Comparison of ENCODE assay signal across 8 cellular contexts in genomic region chr2:54569745-54570296, GRCh38.
DNase-seq lines count a peak whose midpoint lies in the region; ATAC-seq and TF ChIP-seq lines count a peak whose summit lies in the region.

No MANE protein-coding gene starts in this region.

- POLR2A ChIA-PET in activated CD4-positive, alpha-beta T cell treated with anti-CD3 and anti-CD28 coated beads, Interleukin-2, amount 10 ng/mL, durations not matched to agents 7 days and 5 days (lab: Charles Lee) = interaction anchor here (1.3 kb wide), 1 partner anchor 10 kb away, joined by 7 read pairs; no protein-coding TSS in a partner anchor
- POLR2A ChIA-PET in Panc1 (lab: Charles Lee) = interaction anchor here (0.6 kb wide), 1 partner anchor 455 kb away, joined by 3 read pairs; no protein-coding TSS in a partner anchor

- intact Hi-C loops in Panc1 (cut with micrococcal nuclease; ENCODE audit: unreplicated experiment) = no loop called here

- in situ Hi-C loops in Panc1 (cut with HindIII; ENCODE audit: low pct_unique_long_range_greater_than_20kb, low sequenced_read_pairs) = no loop called here

- no peaks in the 10 kb centered on the region for H3K36me3 ChIP-seq in Panc1 (ENCODE audit: control insufficient read depth, insufficient read depth, low read length)
- no peaks in the 10 kb centered on the region for H3K36me3 ChIP-seq in hepatocyte (replicated peaks; ENCODE audit: insufficient read depth, low read depth)

- H3K9me3 Mint-ChIP-seq in activated CD4-positive, alpha-beta T cell treated with anti-CD3 and anti-CD28 coated beads, Interleukin-2, amount 10 ng/mL, durations not matched to agents 7 days and 5 days = no peaks in the 10 kb centered on the region
- no peaks in the 10 kb centered on the region for H3K9me3 Mint-ChIP-seq in stimulated activated naive CD8-positive, alpha-beta T cell treated with anti-CD3 and anti-CD28 coated beads, Interleukin-15, amount 100 ng/mL, for 72 hours

- peak overlapping the region; percentile 63 for H3K4me2 ChIP-seq in hepatocyte

- H3K4me3 ChIP-seq in Panc1 (ENCODE audit: low read depth in 2 of 2, low read length in 2 of 2) = no peak overlapping the region
- no peak overlapping the region for H3K4me3 ChIP-seq in hepatocyte

- peaks cover 91% of the 10 kb centered on the region for H3K4me1 Mint-ChIP-seq in activated CD4-positive, alpha-beta T cell treated with anti-CD3 and anti-CD28 coated beads, Interleukin-2, amount 10 ng/mL, durations not matched to agents 7 days and 5 days
- peaks cover 93% of the 10 kb centered on the region for H3K4me1 Mint-ChIP-seq in stimulated activated naive CD8-positive, alpha-beta T cell treated with anti-CD3 and anti-CD28 coated beads, Interleukin-15, amount 100 ng/mL, for 72 hours

- 77% methylated on average over 3 of the region's 3 CpGs for WGBS in hepatocyte (ENCODE audit: low lambda C conversion rate, missing lambda C conversion rate)

- BruUV-seq in Panc1 (replicated peaks; lab: Mats Ljungman, UMichigan) = no TSS peak

- H3K27ac ChIP-seq in Panc1 (ENCODE audit: low read length) (peak overlapping the region; percentile 90), hepatocyte (peak overlapping the region; percentile 96)

- no peaks in the 10 kb centered on the region for H3K9me3 ChIP-seq in Panc1 (ENCODE audit: control insufficient read depth, insufficient read depth, low read depth, low read length)
- no peaks in the 10 kb centered on the region for H3K9me3 ChIP-seq in hepatocyte (ENCODE audit: low read depth)

- TF ChIP-seq CTCF in Panc1 (IDR thresholded peaks at IDR 0.05) (no peak), hepatocyte (IDR thresholded peaks at IDR 0.05; ENCODE audit: poor library complexity) (no peak)

- no peak for ATAC-seq in Panc1
- peak; percentile 5 for ATAC-seq in stimulated activated naive CD8-positive, alpha-beta T cell treated with anti-CD3 and anti-CD28 coated beads, Interleukin-15, amount 100 ng/mL, for 72 hours
- ATAC-seq in GM18868 (IDR thresholded peaks at IDR 0.05; ENCODE audit: unreplicated experiment) = no peak
- no peak for ATAC-seq in GM19035 (IDR thresholded peaks at IDR 0.05; ENCODE audit: unreplicated experiment)

- H3K27me3 Mint-ChIP-seq in activated CD4-positive, alpha-beta T cell treated with anti-CD3 and anti-CD28 coated beads, Interleukin-2, amount 10 ng/mL, durations not matched to agents 7 days and 5 days = no peaks in the 10 kb centered on the region
- no peaks in the 10 kb centered on the region for H3K27me3 Mint-ChIP-seq in stimulated activated naive CD8-positive, alpha-beta T cell treated with anti-CD3 and anti-CD28 coated beads, Interleukin-15, amount 100 ng/mL, for 72 hours

- H3K36me3 Mint-ChIP-seq in activated CD4-positive, alpha-beta T cell treated with anti-CD3 and anti-CD28 coated beads, Interleukin-2, amount 10 ng/mL, durations not matched to agents 7 days and 5 days (ENCODE audit: low read depth) = peaks cover 42% of the 10 kb centered on the region

- H3K27me3 ChIP-seq in Panc1 (ENCODE audit: control insufficient read depth, insufficient read depth, low read length) (no peaks in the 10 kb centered on the region), hepatocyte (no peaks in the 10 kb centered on the region)

- H4K20me1 ChIP-seq in hepatocyte (ENCODE audit: insufficient read depth, poor library complexity, severe bottlenecking) = peaks cover 26% of the 10 kb centered on the region

- CTCF ChIA-PET in activated CD4-positive, alpha-beta T cell treated with anti-CD3 and anti-CD28 coated beads, Interleukin-2, amount 10 ng/mL, durations not matched to agents 7 days and 5 days (lab: Charles Lee) = interaction anchor here (0.6 to 2.3 kb wide), 4 partner anchors 10 to 258 kb away, joined by 3 to 9 read pairs (median 6); no protein-coding TSS in a partner anchor
- CTCF ChIA-PET in Panc1 (lab: Charles Lee) = no interaction called here

- H2AFZ ChIP-seq in hepatocyte = no peak overlapping the region

- peaks cover 68% of the 10 kb centered on the region for H3K79me2 ChIP-seq in hepatocyte

- peak; percentile 72 for DNase-seq in activated CD4-positive, alpha-beta T cell treated with anti-CD3 and anti-CD28 coated beads, Interleukin-2, amount 10 ng/mL, durations not matched to agents 7 days and 5 days
- DNase-seq in activated CD4-positive, alpha-beta T cell treated with anti-CD3 and anti-CD28 coated beads, Interleukin-2, amount 50 U/mL, for 1 hour = no peak
- no peak for DNase-seq in Panc1 (ENCODE audit: low read depth, low spot score)
- DNase-seq in hepatocyte (ENCODE audit: low spot score) = no peak
- DNase-seq in stimulated activated naive CD8-positive, alpha-beta T cell treated with anti-CD3 and anti-CD28 coated beads, Interleukin-15, amount 100 ng/mL, for 72 hours = peak in 1 of 2 donors; percentile 53
- no peak for DNase-seq in inferior parietal cortex (ENCODE audit: extremely low spot score)

- peak overlapping the region; percentile 94 for H3K27ac Mint-ChIP-seq in activated CD4-positive, alpha-beta T cell treated with anti-CD3 and anti-CD28 coated beads, Interleukin-2, amount 10 ng/mL, durations not matched to agents 7 days and 5 days
- H3K27ac Mint-ChIP-seq in stimulated activated naive CD8-positive, alpha-beta T cell treated with anti-CD3 and anti-CD28 coated beads, Interleukin-15, amount 100 ng/mL, for 72 hours = peak overlapping the region; percentile 91 to 93

- no peaks in the 10 kb centered on the region for H3K9me2 ChIP-seq in hepatocyte (replicated peaks; ENCODE audit: insufficient read depth)

- peaks cover 85% of the 10 kb centered on the region for H3K4me1 ChIP-seq in Panc1 (ENCODE audit: control insufficient read depth, insufficient read depth, low read length)
- H3K4me1 ChIP-seq in hepatocyte (ENCODE audit: insufficient read depth) = peaks cover 75% of the 10 kb centered on the region

- H3K4me3 Mint-ChIP-seq in activated CD4-positive, alpha-beta T cell treated with anti-CD3 and anti-CD28 coated beads, Interleukin-2, amount 10 ng/mL, durations not matched to agents 7 days and 5 days = peak overlapping the region; percentile 77
- peak overlapping the region; percentile 76 to 84 for H3K4me3 Mint-ChIP-seq in stimulated activated naive CD8-positive, alpha-beta T cell treated with anti-CD3 and anti-CD28 coated beads, Interleukin-15, amount 100 ng/mL, for 72 hours
